Comparison of ENCODE assay signal across 11 cellular contexts in the genomic region with DNA sequence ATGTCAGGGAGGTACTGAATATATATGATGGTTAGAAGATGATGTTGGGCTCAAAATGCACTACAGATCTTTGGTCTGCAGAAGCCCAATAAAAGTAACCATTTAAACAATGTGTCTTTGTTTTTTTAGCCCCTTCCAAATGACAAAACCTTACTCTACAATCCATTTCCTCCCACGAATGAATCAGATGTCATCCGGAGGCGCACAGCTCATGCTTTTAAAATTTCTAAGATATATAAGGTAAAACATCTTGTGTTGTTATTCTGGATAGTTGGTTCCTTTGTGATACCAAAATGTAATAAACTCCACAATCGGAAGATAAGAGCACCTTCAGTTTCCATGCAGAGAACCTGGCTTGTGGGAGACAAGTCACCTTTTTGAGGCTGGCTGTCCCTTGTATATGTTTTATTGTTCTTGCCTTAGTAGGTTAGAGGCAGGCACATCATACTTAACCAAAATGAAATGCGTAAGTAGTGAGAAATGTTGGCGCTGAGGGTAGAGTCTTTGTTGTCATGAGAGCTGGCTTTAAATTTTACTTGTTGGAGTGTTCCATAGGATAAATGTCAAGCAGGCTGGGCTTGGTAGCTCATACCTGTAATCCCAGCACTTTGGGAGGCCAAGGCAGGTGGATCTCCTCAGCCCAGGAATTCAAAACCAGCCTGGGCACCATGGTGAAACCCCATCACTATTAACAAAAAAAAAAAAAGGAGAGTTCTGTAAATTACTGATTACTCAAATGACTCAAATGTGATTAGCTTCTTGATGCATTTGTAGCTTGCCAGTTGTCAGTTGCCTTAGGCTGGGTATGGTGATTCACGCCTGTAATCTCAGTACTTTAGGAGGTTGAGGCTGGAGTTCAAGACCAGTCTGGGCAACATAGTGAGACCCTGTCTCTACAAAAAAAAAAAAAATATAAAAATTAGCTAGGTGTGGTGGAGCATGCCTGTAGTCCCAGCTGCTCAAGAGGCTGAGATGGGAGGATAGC. TPM values are rescaled to one million over a fixed set of nuclear protein-coding genes. Genes with fewer than 3 reads are reported as not detected.
DNase-seq lines count a peak whose midpoint lies in the region; ATAC-seq and TF ChIP-seq lines count a peak whose summit lies in the region.
"Had no signal": no experiment of that assay in that cellular context is flagged by ENCODE, and none has a peak within 500 bp of the region (broad histone marks: within the 10 kb centered on the region; RNA-seq: fewer than 3 reads in every experiment).

No MANE protein-coding gene starts in this region.

- in situ Hi-C loops in GM23248 (cut with MboI), result no loop called here

- peaks cover 16% of the 10 kb centered on the region for H3K4me1 ChIP-seq in CD4-positive, CD25-positive, alpha-beta regulatory T cell (ENCODE audit: control insufficient read depth, insufficient read depth, low read length, poor library complexity, severe bottlenecking)
- H3K4me1 ChIP-seq in GM23248 (ENCODE audit: insufficient read depth) (peaks cover 40% of the 10 kb centered on the region), ascending aorta (peaks cover 4 to 14% of the 10 kb centered on the region in 2 donors), endodermal cell (ENCODE audit: control insufficient read depth, insufficient read depth, low read length) (no peaks in the 10 kb centered on the region)

- H3K36me3 ChIP-seq in CD4-positive, CD25-positive, alpha-beta regulatory T cell (ENCODE audit: control insufficient read depth, insufficient read depth, low read length), result peaks cover 54% of the 10 kb centered on the region
- peaks cover 13% of the 10 kb centered on the region; the same call in 1 of the 2 replicates for H3K36me3 ChIP-seq in GM23248 (ENCODE audit: low read depth)
- peaks cover 40 to 50% of the 10 kb centered on the region in 2 donors for H3K36me3 ChIP-seq in ascending aorta
- H3K36me3 ChIP-seq in endodermal cell (ENCODE audit: control insufficient read depth, insufficient read depth, low read length), result peaks cover 53% of the 10 kb centered on the region

- peak overlapping the region; percentile 52 for H3K4me2 ChIP-seq in GM23248 (ENCODE audit: unreplicated experiment)

- no peaks in the 10 kb centered on the region for H3K27me3 ChIP-seq in CD4-positive, CD25-positive, alpha-beta regulatory T cell (ENCODE audit: control insufficient read depth, insufficient read depth, low read length)
- H3K27me3 ChIP-seq in GM23248 (replicated peaks; ENCODE audit: insufficient read depth), result no peaks in the 10 kb centered on the region
- no peaks in the 10 kb centered on the region for H3K27me3 ChIP-seq in ascending aorta
- no peaks in the 10 kb centered on the region for H3K27me3 ChIP-seq in endodermal cell (ENCODE audit: control insufficient read depth, insufficient read depth, low read length, poor library complexity, severe bottlenecking)

- H3K9ac ChIP-seq in GM23248, result no peak overlapping the region
- H3K9ac ChIP-seq in endodermal cell (ENCODE audit: extremely low read depth, low read length, poor library complexity, severe bottlenecking), result no peak overlapping the region

- no peaks in the 10 kb centered on the region for H3K27me3 Mint-ChIP-seq in CD4-positive, CD25-positive, alpha-beta regulatory T cell
- H3K27me3 Mint-ChIP-seq in endodermal cell (ENCODE audit: insufficient read depth), result no peaks in the 10 kb centered on the region

- H3K36me3 Mint-ChIP-seq in CD4-positive, CD25-positive, alpha-beta regulatory T cell, result peaks cover 47% of the 10 kb centered on the region
- peaks cover 24 to 39% of the 10 kb centered on the region in 2 donors for H3K36me3 Mint-ChIP-seq in activated naive CD4-positive, alpha-beta T cell treated with anti-CD3 and anti-CD28 coated beads, Interleukin-2, amount 50 U/mL, for 72 hours
- peaks cover 49% of the 10 kb centered on the region for H3K36me3 Mint-ChIP-seq in endodermal cell (ENCODE audit: low read depth)

- H2AFZ ChIP-seq in GM23248, result no peak overlapping the region

- H3K4me1 Mint-ChIP-seq in CD4-positive, CD25-positive, alpha-beta regulatory T cell, result peaks cover 12 to 25% (median 20%) of the 10 kb centered on the region in 4 donors
- H3K4me1 Mint-ChIP-seq in endodermal cell, result peaks cover 15% of the 10 kb centered on the region

- no peaks in the 10 kb centered on the region for H3K9me3 ChIP-seq in CD4-positive, CD25-positive, alpha-beta regulatory T cell (ENCODE audit: control insufficient read depth in 2 of 2, low read length in 2 of 2)
- H3K9me3 ChIP-seq in GM23248 (ENCODE audit: low read depth), result no peaks in the 10 kb centered on the region
- no peaks in the 10 kb centered on the region for H3K9me3 ChIP-seq in ascending aorta
- no peaks in the 10 kb centered on the region for H3K9me3 ChIP-seq in endodermal cell (ENCODE audit: control insufficient read depth, low read length)

- peaks cover 56% of the 10 kb centered on the region for H3F3A ChIP-seq in GM23248 (ENCODE audit: insufficient read depth)

- no peaks in the 10 kb centered on the region for H3K9me3 Mint-ChIP-seq in CD4-positive, CD25-positive, alpha-beta regulatory T cell
- H3K9me3 Mint-ChIP-seq in activated naive CD4-positive, alpha-beta T cell treated with anti-CD3 and anti-CD28 coated beads, Interleukin-2, amount 50 U/mL, for 72 hours, result no peaks in the 10 kb centered on the region
- no peaks in the 10 kb centered on the region for H3K9me3 Mint-ChIP-seq in endodermal cell

- H3K27ac ChIP-seq in CD4-positive, CD25-positive, alpha-beta regulatory T cell (ENCODE audit: insufficient read depth, low read length, poor library complexity, severe bottlenecking), result no peak overlapping the region
- H3K27ac ChIP-seq in GM23248 (peak overlapping the region; percentile 68), ascending aorta (no peak overlapping the region), endodermal cell (ENCODE audit: low read depth, low read length) (no peak overlapping the region)
- H3K27ac ChIP-seq: C4-2B had no signal

- H3K27ac Mint-ChIP-seq in CD4-positive, CD25-positive, alpha-beta regulatory T cell, result peak overlapping the region; percentile 85 to 94 (median 91)
- peak overlapping the region; percentile 87 to 95 for H3K27ac Mint-ChIP-seq in activated naive CD4-positive, alpha-beta T cell treated with anti-CD3 and anti-CD28 coated beads, Interleukin-2, amount 50 U/mL, for 72 hours
- H3K27ac Mint-ChIP-seq in endodermal cell, result no peak overlapping the region

- intact Hi-C loops in ascending aorta (cut with DNase I), result no loop called here

- WGBS in GM23248 (ENCODE audit: low coverage in 1 of 2, low lambda C conversion rate in 2 of 2, missing lambda C conversion rate in 2 of 2), 2 experiments, result 55 to 56% methylated on average over 7 of the region's 7 CpGs
- 99% methylated on average over 7 of the region's 7 CpGs; no CpG with 5 or more reads in 1 of the 2 experiments for WGBS in endodermal cell (ENCODE audit: insufficient coverage in 1 of 2, insufficient read length in 1 of 2), 2 experiments

- ATAC-seq in CD4-positive, CD25-positive, alpha-beta regulatory T cell (ENCODE audit: low read depth in 2 of 2), result no peak
- no peak for ATAC-seq in activated naive CD4-positive, alpha-beta T cell treated with anti-CD3 and anti-CD28 coated beads, Interleukin-2, amount 50 U/mL, for 72 hours
- ATAC-seq: HCT116 had no signal

- no peak for DNase-seq in CD4-positive, CD25-positive, alpha-beta regulatory T cell
- DNase-seq in GM23248 (peak; percentile 59), foreskin melanocyte (peak; percentile 50), ascending aorta (ENCODE audit: low spot score in 2 of 2) (no peak), endodermal cell (no peak), CD1c-positive myeloid dendritic cell (ENCODE audit: extremely low spot score) (no peak), medulla oblongata (ENCODE audit: extremely low spot score) (no peak)
- no peak for DNase-seq in activated naive CD4-positive, alpha-beta T cell treated with anti-CD3 and anti-CD28 coated beads, Interleukin-2, amount 50 U/mL, for 72 hours (ENCODE audit: low spot score in 2 of 2)
- DNase-seq: aorta had no signal

- TF ChIP-seq CTCF in ascending aorta (IDR thresholded peaks at IDR 0.05) (no peak), endodermal cell (conservative IDR thresholded peaks at IDR 0.05) (no peak)

- no peaks in the 10 kb centered on the region for H3K9me2 ChIP-seq in GM23248 (ENCODE audit: insufficient read depth)

- 0 out of 2 replicates have a peak, but pooled peaks cover 3% of the 10 kb centered on the region for H3K79me2 ChIP-seq in GM23248 (ENCODE audit: insufficient read depth)

- H3K4me3 ChIP-seq in CD4-positive, CD25-positive, alpha-beta regulatory T cell (ENCODE audit: low read depth, low read length), result no peak overlapping the region
- H3K4me3 ChIP-seq in GM23248 (peak overlapping the region; percentile 16), ascending aorta (no peak overlapping the region), endodermal cell (ENCODE audit: low read length) (no peak overlapping the region)

- H3K4me3 Mint-ChIP-seq in CD4-positive, CD25-positive, alpha-beta regulatory T cell, result no peak overlapping the region
- no peak overlapping the region for H3K4me3 Mint-ChIP-seq in endodermal cell

- no peaks in the 10 kb centered on the region for H4K20me1 ChIP-seq in GM23248 (ENCODE audit: insufficient read depth)

RNA-seq across cellular contexts. Expression of gene SNTB2, which starts 19.7 kb away (rescaled TPM):
- 25.9 TPM for total RNA-seq in CD4-positive, CD25-positive, alpha-beta regulatory T cell
- 10 to 100 TPM in 1 of 4 donors, 1 to 10 TPM in 3; 5.9 to 17.4 (median 7.7) TPM for polyA plus RNA-seq in CD4-positive, CD25-positive, alpha-beta regulatory T cell
- total RNA-seq in GM23248 (2014; rRNA removed; shearing (Covaris generic)), result 24.5 and 30.4 TPM in 2 replicates
- polyA plus RNA-seq in GM23248 (2016; fragmentation: Nextera tagmentation; extraction: Ambion mirVana), result 6.0 and 13.2 TPM in 2 replicates
- 10 to 100 TPM; 12.7 to 21.2 TPM for total RNA-seq in activated naive CD4-positive, alpha-beta T cell treated with anti-CD3 and anti-CD28 coated beads, Interleukin-2, amount 50 U/mL, for 72 hours
- total RNA-seq in ascending aorta, result 19.7 TPM
- total RNA-seq in endodermal cell, result 10 to 100 TPM; 15.4 to 24.1 TPM
- polyA plus RNA-seq in endodermal cell (2013, experiment 1 of 2), result 12.3 TPM
- 10.8 TPM for polyA plus RNA-seq in endodermal cell (2013, experiment 2 of 2)

RNA-seq across cellular contexts. Expression of gene UTP4, which starts 34.8 kb away (rescaled TPM):
- 44.4 TPM for total RNA-seq in CD4-positive, CD25-positive, alpha-beta regulatory T cell
- polyA plus RNA-seq in CD4-positive, CD25-positive, alpha-beta regulatory T cell, result 10 to 100 TPM; 47.6 to 63.2 (median 51.1) TPM
- 17.8 and 19.1 TPM in 2 replicates for total RNA-seq in GM23248 (2014; rRNA removed; shearing (Covaris generic))
- 54.8 and 55.8 TPM in 2 replicates for polyA plus RNA-seq in GM23248 (2016; fragmentation: Nextera tagmentation; extraction: Ambion mirVana)
- 10 to 100 TPM; 56.0 to 86.7 TPM for total RNA-seq in activated naive CD4-positive, alpha-beta T cell treated with anti-CD3 and anti-CD28 coated beads, Interleukin-2, amount 50 U/mL, for 72 hours
- total RNA-seq in ascending aorta, result 45.9 TPM
- total RNA-seq in endodermal cell, result 10 to 100 TPM; 44.1 to 45.3 TPM
- 43.1 TPM for polyA plus RNA-seq in endodermal cell (2013, experiment 1 of 2)
- 37.3 TPM for polyA plus RNA-seq in endodermal cell (2013, experiment 2 of 2)

RNA-seq across cellular contexts. Expression of gene CHTF8, which starts 34.9 kb away (rescaled TPM):
- total RNA-seq in CD4-positive, CD25-positive, alpha-beta regulatory T cell, result 79.4 TPM
- polyA plus RNA-seq in CD4-positive, CD25-positive, alpha-beta regulatory T cell, result 100 to 1,000 TPM; 210 to 227 (median 218) TPM
- 58.0 and 69.9 TPM in 2 replicates for total RNA-seq in GM23248 (2014; rRNA removed; shearing (Covaris generic))
- 56.7 and 57.7 TPM in 2 replicates for polyA plus RNA-seq in GM23248 (2016; fragmentation: Nextera tagmentation; extraction: Ambion mirVana)
- total RNA-seq in activated naive CD4-positive, alpha-beta T cell treated with anti-CD3 and anti-CD28 coated beads, Interleukin-2, amount 50 U/mL, for 72 hours, result 100 to 1,000 TPM in 1 of 2 donors, 10 to 100 TPM in 1; 94.6 to 135 TPM
- 41.3 TPM for total RNA-seq in ascending aorta
- 100 to 1,000 TPM; 105 to 142 TPM for total RNA-seq in endodermal cell
- 122 TPM for polyA plus RNA-seq in endodermal cell (2013, experiment 1 of 2)
- polyA plus RNA-seq in endodermal cell (2013, experiment 2 of 2), result 111 TPM

Comparison
In these comparisons a context has a peak if more than half of its experiments do, and no peak if none do; other contexts are left out.
1. DNase-seq: peak in GM23248 (single experiment) and foreskin melanocyte (single experiment); none in CD4-positive, CD25-positive, alpha-beta regulatory T cell (0 of 3), activated naive CD4-positive, alpha-beta T cell treated with anti-CD3 and anti-CD28 coated beads, Interleukin-2, amount 50 U/mL, for 72 hours (0 of 2), ascending aorta (0 of 2), endodermal cell (single experiment), CD1c-positive myeloid dendritic cell (single experiment) and medulla oblongata (single experiment).